1 cellular context compared by ENCODE assay signal in genomic region chr7:152025077-152025936, GRCh38.
A peak's percentile ranks its signal among the peaks of the same experiment; 100 is the strongest.
TF ChIP-seq lines count a peak whose summit lies in the region.

Gene GALNT11, plus strand, starts transcription at chr7:152025674. Its CDS starts 68,554 bp downstream, at chr7:152094228.

TF ChIP-seq in HepG2, 621 proteins besides CTCF, POLR2A, EP300 and RAD21 (continued from another document and continues in another):
- TF ChIP-seq TARDBP (CRISPR knock-in tag; IDR thresholded peaks at IDR 0.05) = no peak
- no peak for TF ChIP-seq JARID2 (CRISPR knock-in tag; IDR thresholded peaks at IDR 0.05; ENCODE audit: insufficient replicate concordance)
- TF ChIP-seq ZNF224 (CRISPR knock-in tag; IDR thresholded peaks at IDR 0.05) = no peak
- TF ChIP-seq ATF3 (CRISPR knock-in tag; IDR thresholded peaks at IDR 0.05) = peak; percentile 78
- TF ChIP-seq HMGXB4 (CRISPR knock-in tag; IDR thresholded peaks at IDR 0.05; ENCODE audit: borderline replicate concordance in 1 of 2, low read depth in 1 of 2) = peak in 1 of 2 experiments; percentile 43; a peak in 1 of 4 replicates
- TF ChIP-seq POLR2G (IDR thresholded peaks at IDR 0.05; ENCODE audit: low read depth, low read length) = peak; percentile 57
- no peak for TF ChIP-seq ZNF337 (CRISPR knock-in tag; IDR thresholded peaks at IDR 0.05; ENCODE audit: borderline replicate concordance, low read depth)
- TF ChIP-seq TOPORS (CRISPR knock-in tag; IDR thresholded peaks at IDR 0.05) = peak; percentile 38; the same call in 1 of the 2 replicates
- no peak for TF ChIP-seq MXD1 (CRISPR knock-in tag; IDR thresholded peaks at IDR 0.05)
- TF ChIP-seq ZNF12 (CRISPR knock-in tag; IDR thresholded peaks at IDR 0.05) = no peak
- no peak for TF ChIP-seq ZNF841 (CRISPR knock-in tag; IDR thresholded peaks at IDR 0.05; ENCODE audit: borderline replicate concordance)
- peak; percentile 63; the same call in 1 of the 2 replicates for TF ChIP-seq HES4 (CRISPR knock-in tag; IDR thresholded peaks at IDR 0.05; ENCODE audit: borderline replicate concordance)
- TF ChIP-seq YEATS2 (CRISPR knock-in tag; IDR thresholded peaks at IDR 0.05; ENCODE audit: borderline replicate concordance) = no peak
- no peak for TF ChIP-seq IRF1 (CRISPR knock-in tag; IDR thresholded peaks at IDR 0.05; ENCODE audit: low read depth)
- TF ChIP-seq FIP1L1 (IDR thresholded peaks at IDR 0.05; ENCODE audit: borderline replicate concordance, insufficient read depth, low read depth, low read length) = no peak
- peak; percentile 84; the same call in 1 of the 2 replicates for TF ChIP-seq CEBPB (IDR thresholded peaks at IDR 0.05; ENCODE audit: borderline replicate concordance, low read depth, low read length)
- TF ChIP-seq ZNF670 (CRISPR knock-in tag; IDR thresholded peaks at IDR 0.05; ENCODE audit: borderline replicate concordance) = no peak
- no peak for TF ChIP-seq PLRG1 (conservative IDR thresholded peaks at IDR 0.05)
- no peak for TF ChIP-seq XBP1 (CRISPR knock-in tag; IDR thresholded peaks at IDR 0.05)
- TF ChIP-seq MYPOP (CRISPR knock-in tag; IDR thresholded peaks at IDR 0.05) = peak; percentile 92
- no peak for TF ChIP-seq ZNF773 (CRISPR knock-in tag; IDR thresholded peaks at IDR 0.05; ENCODE audit: borderline replicate concordance)
- TF ChIP-seq SMAD3 (CRISPR knock-in tag; IDR thresholded peaks at IDR 0.05) = 0 out of 2 replicates have a peak, but pooled peaks have one; percentile 15
- no peak for TF ChIP-seq SNAPC5 (CRISPR knock-in tag; IDR thresholded peaks at IDR 0.05; ENCODE audit: borderline replicate concordance)
- 0 out of 2 replicates have a peak, but pooled peaks have one; percentile 31 for TF ChIP-seq EED (CRISPR knock-in tag; IDR thresholded peaks at IDR 0.05)
- TF ChIP-seq KLF6 (CRISPR knock-in tag; IDR thresholded peaks at IDR 0.05) = peak; percentile 76; the same call in 1 of the 2 replicates
- no peak for TF ChIP-seq ZNF75D (CRISPR knock-in tag; IDR thresholded peaks at IDR 0.05; ENCODE audit: borderline replicate concordance)
- TF ChIP-seq ARHGAP35 (CRISPR knock-in tag; IDR thresholded peaks at IDR 0.05; ENCODE audit: borderline replicate concordance) = no peak
- 0 out of 2 replicates have a peak, but pooled peaks have one; percentile 14 for TF ChIP-seq KLF15 (CRISPR knock-in tag; IDR thresholded peaks at IDR 0.05; ENCODE audit: borderline replicate concordance)
- TF ChIP-seq ZC3H4 (CRISPR knock-in tag; IDR thresholded peaks at IDR 0.05; ENCODE audit: borderline replicate concordance) = no peak
- TF ChIP-seq NFAT5 (CRISPR knock-in tag; IDR thresholded peaks at IDR 0.05) = no peak
- no peak for TF ChIP-seq AKNA (CRISPR knock-in tag; IDR thresholded peaks at IDR 0.05; ENCODE audit: borderline replicate concordance)
- no peak for TF ChIP-seq ZNF83 (CRISPR knock-in tag; IDR thresholded peaks at IDR 0.05; ENCODE audit: borderline replicate concordance)
- TF ChIP-seq PREB (CRISPR knock-in tag; IDR thresholded peaks at IDR 0.05) = no peak
- TF ChIP-seq ZFX (CRISPR knock-in tag; IDR thresholded peaks at IDR 0.05; ENCODE audit: low read depth) = peak; percentile 83
- TF ChIP-seq ZNF703 (CRISPR knock-in tag; IDR thresholded peaks at IDR 0.05; ENCODE audit: borderline replicate concordance) = no peak
- no peak for TF ChIP-seq ZNF709 (CRISPR knock-in tag; IDR thresholded peaks at IDR 0.05)
- no peak for TF ChIP-seq ZNF44 (CRISPR knock-in tag; IDR thresholded peaks at IDR 0.05)
- no peak for TF ChIP-seq ADNP (CRISPR knock-in tag; IDR thresholded peaks at IDR 0.05)
- TF ChIP-seq FOXA3 (CRISPR knock-in tag; IDR thresholded peaks at IDR 0.05) = no peak
- no peak for TF ChIP-seq TFAP4 (IDR thresholded peaks at IDR 0.05; ENCODE audit: borderline replicate concordance, low read depth)
- no peak for TF ChIP-seq ZNF747 (CRISPR knock-in tag; IDR thresholded peaks at IDR 0.05; ENCODE audit: borderline replicate concordance)
- no peak for TF ChIP-seq ZSCAN5A (CRISPR knock-in tag; IDR thresholded peaks at IDR 0.05; ENCODE audit: borderline replicate concordance)
- no peak for TF ChIP-seq MAFF (IDR thresholded peaks at IDR 0.05; ENCODE audit: low read depth, low read length)
- no peak for TF ChIP-seq ZNF354B (CRISPR knock-in tag; IDR thresholded peaks at IDR 0.05)
- no peak for TF ChIP-seq ZBTB42 (CRISPR knock-in tag; IDR thresholded peaks at IDR 0.05)
- no peak; the same call in 1 of the 2 replicates for TF ChIP-seq ZNF558 (CRISPR knock-in tag; IDR thresholded peaks at IDR 0.05; ENCODE audit: borderline replicate concordance)
- no peak for TF ChIP-seq GTF3A (CRISPR knock-in tag; conservative IDR thresholded peaks at IDR 0.05)
- TF ChIP-seq ZFP82 (CRISPR knock-in tag; IDR thresholded peaks at IDR 0.05; ENCODE audit: borderline replicate concordance) = no peak
- no peak for TF ChIP-seq ISL2 (CRISPR knock-in tag; IDR thresholded peaks at IDR 0.05)
